In genomic region chr5:177448244-177448950, GRCh38 we compare ENCODE assay signal across 11 cellular contexts. TPM values are rescaled to one million over a fixed set of nuclear protein-coding genes. Genes with fewer than 3 reads are reported as not detected.
DNase-seq lines count a peak whose midpoint lies in the region; ATAC-seq, FAIRE-seq and TF ChIP-seq lines count a peak whose summit lies in the region.
"Had no signal": no experiment of that assay in that cellular context is flagged by ENCODE, and none has a peak within 500 bp of the region (broad histone marks: within the 10 kb centered on the region; RNA-seq: fewer than 3 reads in every experiment).

No MANE protein-coding gene starts in this region.

- H2AFZ ChIP-seq in OCI-LY7 (ENCODE audit: low read length) (no peak overlapping the region), osteoblast (ENCODE audit: low read length) (no peak overlapping the region)

- POLR2A ChIA-PET in OCI-LY7 (lab: Charles Lee), result interaction anchor here (0.7 to 1.3 kb wide), 2 partner anchors 44 to 58 kb away, joined by 3 to 5 read pairs; no protein-coding TSS in a partner anchor

- no peaks in the 10 kb centered on the region; the same call in none of the 2 replicates for H3K36me3 ChIP-seq in OCI-LY7 (ENCODE audit: insufficient read depth, low read length)
- H3K36me3 ChIP-seq in osteoblast (ENCODE audit: insufficient read depth, low read length), result peaks cover 7% of the 10 kb centered on the region

- FAIRE-seq in GM19239 (lab: Jason Lieb, UNC), result peak; percentile 82

- H3K4me3 ChIP-seq in OCI-LY7 (ENCODE audit: low read depth, low read length, poor library complexity, severe bottlenecking), result no peak overlapping the region
- H3K4me3 ChIP-seq in osteoblast (ENCODE audit: insufficient read depth, low read length), result peak overlapping the region; percentile 82

- DNase-seq in GM19239 (ENCODE audit: insufficient read length, low spot score), result no peak
- peak; percentile 45 for DNase-seq in OCI-LY7 (ENCODE audit: low spot score)
- no peak for DNase-seq in central memory CD8-positive, alpha-beta T cell (ENCODE audit: low spot score in 2 of 2)
- DNase-seq in osteoblast (ENCODE audit: insufficient read length, low spot score, missing footprints), result peak; percentile 88
- no peak for DNase-seq in CD1c-positive myeloid dendritic cell (ENCODE audit: extremely low spot score)
- no peak for DNase-seq in NOMO-1 treated with DMSO at 0.1 percent for 48 hours (lab: John Stamatoyannopoulos, UW; ENCODE audit: unreplicated experiment)
- DNase-seq: activated CD4-positive, alpha-beta T cell treated with anti-CD3 and anti-CD28 coated beads for 1 hour; cerebellar nuclear complex had no signal

- CTCF ChIA-PET in OCI-LY7 (lab: Charles Lee; ENCODE audit: unreplicated experiment), result interaction anchor here (0.5 to 1.0 kb wide), 4 partner anchors 49 to 322 kb away, joined by 3 read pairs; partner anchors contain the start of gene PDLIM7

- H3K4me1 ChIP-seq in OCI-LY7 (ENCODE audit: insufficient read depth, low read length, poor library complexity, severe bottlenecking) (peaks cover 50% of the 10 kb centered on the region), osteoblast (ENCODE audit: insufficient read depth, low read length) (peaks cover 18% of the 10 kb centered on the region)

- H3K4me1 Mint-ChIP-seq in central memory CD8-positive, alpha-beta T cell, result peaks cover 50% of the 10 kb centered on the region

- H3K27ac Mint-ChIP-seq in central memory CD8-positive, alpha-beta T cell (ENCODE audit: low read depth), result peak overlapping the region; percentile 75

- TF ChIP-seq CTCF in OCI-LY7 (conservative IDR thresholded peaks at IDR 0.05; ENCODE audit: low read length) (peak; percentile 51; the same call in 1 of the 2 replicates), osteoblast (IDR thresholded peaks at IDR 0.05; ENCODE audit: extremely low read depth, low read depth, low read length) (no peak)

- no peaks in the 10 kb centered on the region for H3K9me3 Mint-ChIP-seq in central memory CD8-positive, alpha-beta T cell

- no peak for ATAC-seq in central memory CD8-positive, alpha-beta T cell (replicated peaks; ENCODE audit: extremely low read depth, poor library complexity, severe bottlenecking)
- ATAC-seq in GM18519 (IDR thresholded peaks at IDR 0.05; ENCODE audit: low FRiP score, unreplicated experiment) (no peak), HG02571 (IDR thresholded peaks at IDR 0.05; ENCODE audit: unreplicated experiment) (no peak)

- H3K79me2 ChIP-seq in OCI-LY7 (ENCODE audit: insufficient read depth, low read depth, low read length) (no peaks in the 10 kb centered on the region), osteoblast (ENCODE audit: insufficient read depth, low read length) (peaks cover 15% of the 10 kb centered on the region)

- H3K9me3 ChIP-seq in OCI-LY7 (ENCODE audit: low read length), result no peaks in the 10 kb centered on the region
- no peaks in the 10 kb centered on the region for H3K9me3 ChIP-seq in osteoblast (ENCODE audit: low read depth, low read length)

- H3K4me2 ChIP-seq in OCI-LY7 (ENCODE audit: low read length) (peak overlapping the region; percentile 75), osteoblast (ENCODE audit: insufficient read depth, low read length) (peak overlapping the region; percentile 97)

- no peaks in the 10 kb centered on the region for H3K27me3 Mint-ChIP-seq in central memory CD8-positive, alpha-beta T cell

- H3K27ac ChIP-seq in OCI-LY7 (ENCODE audit: low read depth, low read length, poor library complexity, severe bottlenecking) (no peak overlapping the region), osteoblast (ENCODE audit: low read depth, low read length) (peak overlapping the region; percentile 25)

- peaks cover 20% of the 10 kb centered on the region for H3K36me3 Mint-ChIP-seq in central memory CD8-positive, alpha-beta T cell (ENCODE audit: insufficient read depth)

- H3K4me3 Mint-ChIP-seq in central memory CD8-positive, alpha-beta T cell, result peak overlapping the region; percentile 69

- no peaks in the 10 kb centered on the region for H3K9me2 ChIP-seq in OCI-LY7 (ENCODE audit: insufficient read depth, low read length)

- BruUV-seq in OCI-LY7 (replicated peaks; lab: Mats Ljungman, UMichigan), result TSS peak; percentile 28

- intact Hi-C loops in OCI-LY7 (cut with micrococcal nuclease; ENCODE audit: unreplicated experiment), result no loop called here

- H4K20me1 ChIP-seq in OCI-LY7 (ENCODE audit: insufficient read depth, low read length), result peaks cover 11% of the 10 kb centered on the region
- peaks cover 46% of the 10 kb centered on the region for H4K20me1 ChIP-seq in osteoblast (ENCODE audit: insufficient read depth, low read length)

- no peaks in the 10 kb centered on the region for H3K27me3 ChIP-seq in osteoblast (ENCODE audit: insufficient read depth, low read length)

RNA-seq across cellular contexts. Expression of gene PRR7, which starts 1.8 kb away (rescaled TPM):
- total RNA-seq in OCI-LY7 (2014; rRNA removed; shearing (Covaris generic)), result 7.0 and 13.6 TPM in 2 replicates
- total RNA-seq in OCI-LY7 (2022) (12.5 and 12.8 TPM in 2 replicates), osteoblast (10.0 and 12.7 TPM in 2 replicates)

RNA-seq across cellular contexts. Expression of gene GRK6, which starts 21.9 kb away (rescaled TPM):
- 43.4 and 46.2 TPM in 2 replicates for total RNA-seq in OCI-LY7 (2014; rRNA removed; shearing (Covaris generic))
- total RNA-seq in OCI-LY7 (2022) (99.4 and 102 TPM in 2 replicates), osteoblast (18.3 and 19.2 TPM in 2 replicates)

RNA-seq across cellular contexts. Expression of gene DBN1, which starts 25.0 kb away (rescaled TPM):
- 11.7 and 17.4 TPM in 2 replicates for total RNA-seq in OCI-LY7 (2014; rRNA removed; shearing (Covaris generic))
- total RNA-seq in OCI-LY7 (2022) (21.3 and 22.0 TPM in 2 replicates), osteoblast (121 and 139 TPM in 2 replicates)

RNA-seq across cellular contexts. Expression of gene F12, which starts 39.0 kb away (rescaled TPM):
- total RNA-seq in OCI-LY7 (2014; rRNA removed; shearing (Covaris generic)), result 1.2 TPM in 1 of 2 replicates, not detected in the other
- total RNA-seq in OCI-LY7 (2022) (3.0 and 3.8 TPM in 2 replicates), osteoblast (not detected in 2 replicates)

RNA-seq across cellular contexts. Expression of gene PFN3, which starts 47.9 kb away (rescaled TPM):
- total RNA-seq in OCI-LY7 (2014; rRNA removed; shearing (Covaris generic)), result not detected in 2 replicates
- total RNA-seq in OCI-LY7 (2022) (not detected in 2 replicates), osteoblast (not detected in 2 replicates)
- total RNA-seq: right cardiac atrium had no signal

Comparison
In these comparisons a context has a peak if more than half of its experiments do, and no peak if none do; other contexts are left out.
1. DNase-seq: peak in OCI-LY7 (single experiment) and osteoblast (single experiment); none in GM19239 (single experiment), central memory CD8-positive, alpha-beta T cell (0 of 2), CD1c-positive myeloid dendritic cell (single experiment) and NOMO-1 treated with DMSO at 0.1 percent for 48 hours (single experiment).